ENCODE assay signal across 18 cellular contexts in genomic region chr7:99191869-99192596, GRCh38. TPM values are rescaled to one million over a fixed set of nuclear protein-coding genes. Genes with fewer than 3 reads are reported as not detected.
DNase-seq lines count a peak whose midpoint lies in the region; ATAC-seq and TF ChIP-seq lines count a peak whose summit lies in the region.
"Had no signal": no experiment of that assay in that cellular context is flagged by ENCODE, and none has a peak within 500 bp of the region (broad histone marks: within the 10 kb centered on the region; RNA-seq: fewer than 3 reads in every experiment).

No MANE protein-coding gene starts in this region.

- TF ChIP-seq CTCF in spleen (IDR thresholded peaks at IDR 0.05 in 8 of 11, conservative IDR thresholded peaks at IDR 0.05 in 3 of 11): no peak

- no peak overlapping the region for H3K27ac ChIP-seq in spleen

- intact Hi-C loops in spleen (cut with DNase I; ENCODE audit: low total_unique reads): no loop called here
- intact Hi-C loops in posterior vena cava (cut with DNase I): no loop called here

- H3K9me3 ChIP-seq in spleen: peaks cover 0 to 12% (median 7%) of the 10 kb centered on the region in 8 donors
- H3K9me3 ChIP-seq: HAP-1 had no signal

- no peak for TF ChIP-seq POLR2A in spleen (IDR thresholded peaks at IDR 0.05)

- DNase-seq in spleen (peak; percentile 0), activated gamma-delta T cell (lab: John Stamatoyannopoulos, UW) (no peak), posterior vena cava (ENCODE audit: low spot score) (no peak)
- DNase-seq: ACHN; CD4-positive, alpha-beta memory T cell; DMS79 treated with DMSO at 0.1 percent for 48 hours; KBM-7; NCI-H146; NCI-H2081 treated with DMSO at 0.1 percent for 48 hours; NCI-H524 treated with DMSO at 0.1 percent for 48 hours; SW 1271 had no signal

- 70 to 90% (median 81%) methylated on average over 5 of the region's 5 CpGs for whole genome bisulfite sequencing in spleen, 5 donors

- H3K36me3 ChIP-seq in spleen: no peaks in the 10 kb centered on the region
- H3K36me3 ChIP-seq: HAP-1 had no signal

- peaks cover 0 to 8% (median 0%) of the 10 kb centered on the region in 7 donors for H3K27me3 ChIP-seq in spleen (replicated peaks in 1 of 7)

- H3K4me1 ChIP-seq in spleen: no peaks in the 10 kb centered on the region
- H3K4me1 ChIP-seq: HAP-1 had no signal

- ATAC-seq in GM19043 (IDR thresholded peaks at IDR 0.05; ENCODE audit: low read depth, unreplicated experiment) (peak; percentile 70), GM21447 (IDR thresholded peaks at IDR 0.05; ENCODE audit: unreplicated experiment) (peak; percentile 62), HG03135 (IDR thresholded peaks at IDR 0.05; ENCODE audit: unreplicated experiment) (peak; percentile 59), HG02885 (IDR thresholded peaks at IDR 0.05; ENCODE audit: poor library complexity, unreplicated experiment) (no peak)

- no peak overlapping the region for H3K4me3 ChIP-seq in spleen
- H3K4me3 ChIP-seq: HAP-1 had no signal

RNA-seq across cellular contexts. Expression of gene KPNA7, which starts 15.9 kb away (rescaled TPM):
- total RNA-seq in spleen (not detected), posterior vena cava (not detected)
- not detected for polyA plus RNA-seq in spleen
- total RNA-seq: CD4-positive, alpha-beta memory T cell; OCI-LY7; RPMI7951 had no signal
- polyA plus RNA-seq: CD4-positive, alpha-beta memory T cell had no signal

RNA-seq across cellular contexts. Expression of gene SMURF1, which starts 48.1 kb away (rescaled TPM):
- total RNA-seq in spleen (10 to 100 TPM; 19.1 to 29.0 (median 25.3) TPM), posterior vena cava (10 to 100 TPM; 25.0 to 27.2 TPM)
- 1 to 10 TPM; 2.5 to 4.9 (median 4.2) TPM for polyA plus RNA-seq in spleen
